Comparison of ENCODE assay signal across 10 cellular contexts in the genomic region with DNA sequence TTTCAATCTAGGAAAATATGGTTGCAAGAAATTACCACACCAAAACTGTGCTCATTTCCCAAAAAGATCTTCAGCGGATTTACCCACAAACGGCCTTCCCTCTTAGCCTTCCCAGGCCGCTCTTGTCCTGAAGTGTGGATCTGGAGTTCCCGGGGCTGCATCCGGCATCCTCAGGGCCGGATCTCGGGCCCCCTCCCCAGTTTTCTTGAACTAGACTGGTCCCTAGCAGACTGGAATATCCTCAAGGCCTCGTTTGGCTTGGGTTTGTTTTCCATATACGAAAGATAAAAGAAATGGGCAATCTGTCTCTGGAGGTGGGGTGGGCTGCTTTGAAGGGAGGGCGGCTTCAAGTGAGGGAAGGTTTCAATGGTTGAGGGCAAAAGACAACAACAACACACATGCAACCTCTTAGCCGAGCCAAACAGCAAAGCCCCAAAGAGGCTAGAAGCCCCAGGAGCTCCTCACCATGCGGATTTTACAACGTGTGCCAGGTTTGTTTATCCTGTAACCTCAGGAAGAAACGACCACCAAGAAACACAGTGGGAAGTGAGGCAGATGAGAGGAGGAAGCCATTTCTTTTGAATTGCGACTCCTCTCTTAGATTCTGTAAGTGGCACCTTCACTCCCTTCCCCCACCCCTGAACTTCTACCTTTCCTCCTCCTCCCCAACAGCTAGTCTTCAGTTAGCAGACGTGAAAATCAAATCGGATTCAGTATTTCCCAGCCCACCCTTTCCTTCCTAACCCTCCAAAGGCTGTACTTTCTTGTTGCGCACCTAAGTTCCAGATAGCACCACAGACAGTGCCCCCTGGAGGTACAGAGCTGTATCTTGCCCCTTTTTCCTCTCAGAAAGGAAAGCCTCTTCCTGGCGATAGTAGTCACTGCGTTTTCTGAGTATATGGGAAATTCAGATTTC. TPM values are rescaled to one million over a fixed set of nuclear protein-coding genes. Genes with fewer than 3 reads are reported as not detected.
DNase-seq lines count a peak whose midpoint lies in the region; ATAC-seq and TF ChIP-seq lines count a peak whose summit lies in the region.
"Had no signal": no experiment of that assay in that cellular context is flagged by ENCODE, and none has a peak within 500 bp of the region (broad histone marks: within the 10 kb centered on the region; RNA-seq: fewer than 3 reads in every experiment).

No MANE protein-coding gene starts in this region.

- H3K36me3 ChIP-seq in liver (ENCODE audit: control insufficient read depth in 4 of 4, insufficient read depth in 3 of 4, low read depth in 1 of 4, low read length in 3 of 4) = no peaks in the 10 kb centered on the region

- TF ChIP-seq CTCF in liver (IDR thresholded peaks at IDR 0.05; ENCODE audit: low read depth, low read length, missing input control) = peak; percentile 26

- H3K27ac Mint-ChIP-seq in activated CD8-positive, alpha-beta memory T cell treated with anti-CD3 and anti-CD28 coated beads, Interleukin-2, amount 10 ng/mL, durations not matched to agents 7 days and 5 days = no peak overlapping the region

- no peaks in the 10 kb centered on the region for H3K4me1 Mint-ChIP-seq in activated T-cell treated with anti-CD3 and anti-CD28 coated beads, Interleukin-2, amount 50 U/mL, for 4 hours (ENCODE audit: low read depth)
- peaks cover 5% of the 10 kb centered on the region for H3K4me1 Mint-ChIP-seq in activated CD8-positive, alpha-beta memory T cell treated with anti-CD3 and anti-CD28 coated beads, Interleukin-2, amount 10 ng/mL, durations not matched to agents 7 days and 5 days

- H3K27me3 Mint-ChIP-seq in activated T-cell treated with anti-CD3 and anti-CD28 coated beads, Interleukin-2, amount 50 U/mL, for 4 hours (ENCODE audit: low read depth) = peaks cover 39% of the 10 kb centered on the region
- H3K27me3 Mint-ChIP-seq in activated CD8-positive, alpha-beta memory T cell treated with anti-CD3 and anti-CD28 coated beads, Interleukin-2, amount 10 ng/mL, durations not matched to agents 7 days and 5 days = peaks cover 52% of the 10 kb centered on the region

- H3K9ac ChIP-seq in liver (ENCODE audit: low read depth in 1 of 2, low read length in 2 of 2) = no peak overlapping the region

- TF ChIP-seq RAD21 in liver (IDR thresholded peaks at IDR 0.05) = peak; percentile 53 to 67

- no peak overlapping the region for H3K4me3 Mint-ChIP-seq in activated T-cell treated with anti-CD3 and anti-CD28 coated beads, Interleukin-2, amount 50 U/mL, for 4 hours
- no peak overlapping the region for H3K4me3 Mint-ChIP-seq in activated CD8-positive, alpha-beta memory T cell treated with anti-CD3 and anti-CD28 coated beads, Interleukin-2, amount 10 ng/mL, durations not matched to agents 7 days and 5 days

- no peak overlapping the region for H3K27ac ChIP-seq in liver (ENCODE audit: low read depth in 1 of 2, low read length in 2 of 2)

- no peaks in the 10 kb centered on the region for H3K36me3 Mint-ChIP-seq in activated T-cell treated with anti-CD3 and anti-CD28 coated beads, Interleukin-2, amount 50 U/mL, for 4 hours (ENCODE audit: insufficient read depth)
- peaks cover 2% of the 10 kb centered on the region for H3K36me3 Mint-ChIP-seq in activated CD8-positive, alpha-beta memory T cell treated with anti-CD3 and anti-CD28 coated beads, Interleukin-2, amount 10 ng/mL, durations not matched to agents 7 days and 5 days

- no peak overlapping the region for H3K4me3 ChIP-seq in liver (ENCODE audit: low read depth in 1 of 3, low read length in 3 of 3)

- WGBS in liver = 73% methylated on average over 20 of the region's 20 CpGs

- peaks cover 0 to 6% (median 2%) of the 10 kb centered on the region in 4 donors for H3K4me1 ChIP-seq in liver (ENCODE audit: control insufficient read depth in 4 of 4, insufficient read depth in 4 of 4, low read length in 3 of 4)

- peaks cover 7% of the 10 kb centered on the region for H3K9me3 Mint-ChIP-seq in activated T-cell treated with anti-CD3 and anti-CD28 coated beads, Interleukin-2, amount 50 U/mL, for 4 hours
- H3K9me3 Mint-ChIP-seq in activated CD8-positive, alpha-beta memory T cell treated with anti-CD3 and anti-CD28 coated beads, Interleukin-2, amount 10 ng/mL, durations not matched to agents 7 days and 5 days (ENCODE audit: low read depth) = no peaks in the 10 kb centered on the region

- H3K9me3 ChIP-seq in liver (ENCODE audit: control insufficient read depth in 4 of 4, low read length in 3 of 4) = no peaks in the 10 kb centered on the region

- CTCF ChIA-PET in activated CD8-positive, alpha-beta memory T cell treated with anti-CD3 and anti-CD28 coated beads, Interleukin-2, amount 10 ng/mL, durations not matched to agents 7 days and 5 days (lab: Charles Lee) = no interaction called here

- ATAC-seq in GM18498 (IDR thresholded peaks at IDR 0.05; ENCODE audit: unreplicated experiment) (peak; percentile 78), HG02623 (IDR thresholded peaks at IDR 0.05; ENCODE audit: unreplicated experiment) (peak; percentile 72)
- ATAC-seq in activated T-cell treated with anti-CD3 and anti-CD28 coated beads, Interleukin-2, amount 50 U/mL, for 4 hours = no peak
- ATAC-seq in activated CD8-positive, alpha-beta memory T cell treated with anti-CD3 and anti-CD28 coated beads, Interleukin-2, amount 10 ng/mL, durations not matched to agents 7 days and 5 days = no peak

- DNase-seq in RKO (ENCODE audit: low spot score) = peak; percentile 1
- no peak for DNase-seq in mucosa of gallbladder (ENCODE audit: low spot score)
- DNase-seq in activated T-cell treated with anti-CD3 and anti-CD28 coated beads, Interleukin-2, amount 50 U/mL, for 4 hours = no peak
- DNase-seq in activated CD8-positive, alpha-beta memory T cell treated with anti-CD3 and anti-CD28 coated beads, Interleukin-2, amount 10 ng/mL, durations not matched to agents 7 days and 5 days = no peak
- DNase-seq in DMS153 treated with DMSO at 0.1 percent for 48 hours (lab: John Stamatoyannopoulos, UW; ENCODE audit: unreplicated experiment) = no peak

- no peaks in the 10 kb centered on the region for H3K27me3 ChIP-seq in liver (ENCODE audit: control insufficient read depth in 4 of 4, insufficient read depth in 4 of 4, low read length in 3 of 4)

TF ChIP-seq in liver, 16 proteins besides CTCF, POLR2A, EP300 and RAD21 (continues in another document):
- TF ChIP-seq JUND (IDR thresholded peaks at IDR 0.05) (no peak), ZBTB33 (IDR thresholded peaks at IDR 0.05) (no peak), HNF4A (conservative IDR thresholded peaks at IDR 0.05) (no peak), RXRA (IDR thresholded peaks at IDR 0.05) (no peak), ATF3 (IDR thresholded peaks at IDR 0.05) (no peak), YY1 (IDR thresholded peaks at IDR 0.05) (no peak), TAF1 (conservative IDR thresholded peaks at IDR 0.05) (no peak), EGR1 (IDR thresholded peaks at IDR 0.05; ENCODE audit: low read depth in 2 of 2) (no peak)
- TF ChIP-seq, protein P1, sequence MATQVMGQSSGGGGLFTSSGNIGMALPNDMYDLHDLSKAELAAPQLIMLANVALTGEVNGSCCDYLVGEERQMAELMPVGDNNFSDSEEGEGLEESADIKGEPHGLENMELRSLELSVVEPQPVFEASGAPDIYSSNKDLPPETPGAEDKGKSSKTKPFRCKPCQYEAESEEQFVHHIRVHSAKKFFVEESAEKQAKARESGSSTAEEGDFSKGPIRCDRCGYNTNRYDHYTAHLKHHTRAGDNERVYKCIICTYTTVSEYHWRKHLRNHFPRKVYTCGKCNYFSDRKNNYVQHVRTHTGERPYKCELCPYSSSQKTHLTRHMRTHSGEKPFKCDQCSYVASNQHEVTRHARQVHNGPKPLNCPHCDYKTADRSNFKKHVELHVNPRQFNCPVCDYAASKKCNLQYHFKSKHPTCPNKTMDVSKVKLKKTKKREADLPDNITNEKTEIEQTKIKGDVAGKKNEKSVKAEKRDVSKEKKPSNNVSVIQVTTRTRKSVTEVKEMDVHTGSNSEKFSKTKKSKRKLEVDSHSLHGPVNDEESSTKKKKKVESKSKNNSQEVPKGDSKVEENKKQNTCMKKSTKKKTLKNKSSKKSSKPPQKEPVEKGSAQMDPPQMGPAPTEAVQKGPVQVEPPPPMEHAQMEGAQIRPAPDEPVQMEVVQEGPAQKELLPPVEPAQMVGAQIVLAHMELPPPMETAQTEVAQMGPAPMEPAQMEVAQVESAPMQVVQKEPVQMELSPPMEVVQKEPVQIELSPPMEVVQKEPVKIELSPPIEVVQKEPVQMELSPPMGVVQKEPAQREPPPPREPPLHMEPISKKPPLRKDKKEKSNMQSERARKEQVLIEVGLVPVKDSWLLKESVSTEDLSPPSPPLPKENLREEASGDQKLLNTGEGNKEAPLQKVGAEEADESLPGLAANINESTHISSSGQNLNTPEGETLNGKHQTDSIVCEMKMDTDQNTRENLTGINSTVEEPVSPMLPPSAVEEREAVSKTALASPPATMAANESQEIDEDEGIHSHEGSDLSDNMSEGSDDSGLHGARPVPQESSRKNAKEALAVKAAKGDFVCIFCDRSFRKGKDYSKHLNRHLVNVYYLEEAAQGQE (IDR thresholded peaks at IDR 0.05) = no peak

RNA-seq across cellular contexts. Expression of gene MYF6, which starts 2.6 kb away (rescaled TPM):
- not detected for total RNA-seq in liver
- polyA plus RNA-seq in liver = under 1 TPM; 0.05 to 0.18 TPM
- not detected for total RNA-seq in mucosa of gallbladder
- total RNA-seq in activated T-cell treated with anti-CD3 and anti-CD28 coated beads, Interleukin-2, amount 50 U/mL, for 4 hours = not detected
- not detected for total RNA-seq in activated CD8-positive, alpha-beta memory T cell treated with anti-CD3 and anti-CD28 coated beads, Interleukin-2, amount 10 ng/mL, durations not matched to agents 7 days and 5 days
- total RNA-seq: activated CD8-positive, alpha-beta memory T cell treated with anti-CD3 and anti-CD28 coated beads for 36 hours had no signal

RNA-seq across cellular contexts. Expression of gene MYF5, which starts 6.6 kb away (rescaled TPM):
- total RNA-seq in liver (not detected), mucosa of gallbladder (not detected)
- polyA plus RNA-seq in liver = not detected
- not detected for total RNA-seq in activated T-cell treated with anti-CD3 and anti-CD28 coated beads, Interleukin-2, amount 50 U/mL, for 4 hours
- not detected for total RNA-seq in activated CD8-positive, alpha-beta memory T cell treated with anti-CD3 and anti-CD28 coated beads, Interleukin-2, amount 10 ng/mL, durations not matched to agents 7 days and 5 days
- total RNA-seq: activated CD8-positive, alpha-beta memory T cell treated with anti-CD3 and anti-CD28 coated beads for 36 hours; lower leg skin had no signal

Comparison
In these comparisons a context has a peak if more than half of its experiments do, and no peak if none do; other contexts are left out.
1. ATAC-seq: peak in GM18498 (single experiment) and HG02623 (single experiment); none in activated T-cell treated with anti-CD3 and anti-CD28 coated beads, Interleukin-2, amount 50 U/mL, for 4 hours (0 of 2) and activated CD8-positive, alpha-beta memory T cell treated with anti-CD3 and anti-CD28 coated beads, Interleukin-2, amount 10 ng/mL, durations not matched to agents 7 days and 5 days (single experiment).